ENCODE assay signal across 13 cellular contexts in the genomic region with DNA sequence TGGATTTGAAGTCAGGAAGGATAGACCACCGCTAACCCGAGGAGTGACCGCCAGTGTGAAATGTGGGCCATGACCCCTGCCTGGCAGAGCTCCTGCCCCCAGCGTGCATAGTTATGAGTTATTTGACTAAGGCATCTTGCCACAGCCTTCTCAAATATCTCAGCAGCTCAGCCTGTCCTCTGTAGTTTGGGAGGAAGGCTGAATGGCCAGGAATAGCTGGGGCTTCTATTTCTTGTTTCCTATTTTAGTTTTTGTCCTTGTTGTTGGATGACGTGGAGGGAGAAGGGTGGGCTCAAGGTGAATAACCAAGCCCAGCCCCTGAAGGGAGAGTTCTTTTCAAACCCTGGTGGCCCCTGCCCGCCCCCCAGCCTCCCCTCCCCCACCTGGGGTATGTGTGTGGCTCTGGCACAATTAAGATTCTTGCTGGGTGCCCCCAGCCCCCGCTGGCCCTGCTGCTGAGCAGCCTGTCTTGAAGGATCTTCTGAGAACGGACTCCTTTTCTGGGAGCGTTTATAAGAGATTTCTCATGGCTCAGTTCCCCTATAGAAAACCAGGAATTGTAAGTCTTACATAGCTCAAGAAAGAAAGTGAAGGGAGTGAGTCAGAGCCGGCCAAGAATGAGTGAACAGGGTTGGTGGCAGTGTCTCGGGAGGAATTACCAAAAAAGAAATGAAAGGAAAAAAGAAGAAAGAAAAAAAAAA.
DNase-seq lines count a peak whose midpoint lies in the region; ATAC-seq, FAIRE-seq and TF ChIP-seq lines count a peak whose summit lies in the region.
"Had no signal": no experiment of that assay in that cellular context is flagged by ENCODE, and none has a peak within 500 bp of the region (broad histone marks: within the 10 kb centered on the region; RNA-seq: fewer than 3 reads in every experiment).

No MANE protein-coding gene starts in this region.

- H3K56ac ChIP-seq in IMR-90 (ENCODE audit: extremely low read depth, insufficient read depth, low read length), result no peak overlapping the region

- H2BK120ac ChIP-seq in IMR-90 (ENCODE audit: low read depth, low read length), result no peak overlapping the region
- peak overlapping the region; percentile 44 for H2BK120ac ChIP-seq in mesenchymal stem cell (ENCODE audit: low read depth, low read length)

- TF ChIP-seq CTCF in IMR-90 (conservative IDR thresholded peaks at IDR 0.05; ENCODE audit: low read depth, low read length) (no peak), endothelial cell (IDR thresholded peaks at IDR 0.05; ENCODE audit: unreplicated experiment) (no peak), tibial artery (IDR thresholded peaks at IDR 0.05) (no peak), breast epithelium (IDR thresholded peaks at IDR 0.05) (no peak), kidney (IDR thresholded peaks at IDR 0.05; ENCODE audit: borderline replicate concordance, extremely low read depth, insufficient read depth) (no peak)

- peak overlapping the region; percentile 64; the same call in 1 of the 2 replicates for H2BK20ac ChIP-seq in IMR-90 (ENCODE audit: low read depth, low read length)

- H3K27ac Mint-ChIP-seq in endothelial cell (ENCODE audit: unreplicated experiment), result peak overlapping the region; percentile 43
- H3K27ac Mint-ChIP-seq: activated naive CD4-positive, alpha-beta T cell treated with anti-CD3 and anti-CD28 coated beads, Interleukin-2, amount 50 U/mL, for 72 hours had no signal

- WGBS in IMR-90 (ENCODE audit: extremely low coverage in 2 of 2, insufficient read length in 1 of 2), 2 experiments, result no CpG with 5 or more reads among the region's 11 CpGs
- WGBS in mesenchymal stem cell, result 40% methylated on average over 8 of the region's 11 CpGs

- no peaks in the 10 kb centered on the region for H3K27me3 ChIP-seq in IMR-90 (ENCODE audit: control insufficient read depth, insufficient read depth, low read length)
- H3K27me3 ChIP-seq in mesenchymal stem cell (ENCODE audit: control insufficient read depth in 1 of 2, insufficient read depth in 1 of 2, low read length in 2 of 2), result no peaks in the 10 kb centered on the region
- H3K27me3 ChIP-seq in tibial artery, result no peaks in the 10 kb centered on the region
- no peaks in the 10 kb centered on the region for H3K27me3 ChIP-seq in breast epithelium

- intact Hi-C loops in IMR-90 (cut with micrococcal nuclease) (no loop called here), tibial artery (cut with DNase I; ENCODE audit: low total_unique reads) (no loop called here), breast epithelium (cut with DNase I; ENCODE audit: low total_unique reads) (no loop called here), kidney (cut with DNase I) (no loop called here)

- H2AFZ ChIP-seq in IMR-90 (replicated peaks; ENCODE audit: low read length, poor library complexity), result no peak overlapping the region
- no peak overlapping the region for H2AFZ ChIP-seq in mesenchymal stem cell (ENCODE audit: low read depth, low read length)

- peak overlapping the region in 1 of 2 experiments; percentile 85 for H2BK12ac ChIP-seq in mesenchymal stem cell (ENCODE audit: low read length in 2 of 2)

- H3K4ac ChIP-seq in IMR-90 (ENCODE audit: low read depth, low read length), result peak overlapping the region; percentile 75
- H3K4ac ChIP-seq in mesenchymal stem cell (ENCODE audit: low read depth in 1 of 2, low read length in 2 of 2), result peak overlapping the region in 1 of 2 experiments; percentile 24

- H3K79me1 ChIP-seq in IMR-90 (ENCODE audit: low read depth in 1 of 2, low read length in 2 of 2) (peaks cover 35 to 88% of the 10 kb centered on the region in 2 experiments), mesenchymal stem cell (replicated peaks; ENCODE audit: low read length, poor library complexity, severe bottlenecking) (peaks cover 42% of the 10 kb centered on the region)

- H3K4me3 Mint-ChIP-seq in endothelial cell (ENCODE audit: unreplicated experiment), result no peak overlapping the region

- CTCF ChIA-PET in IMR-90 (lab: Yijun Ruan, JAX), result no interaction called here

- 0 out of 2 replicates have a peak overlapping the region, but pooled peaks have one; percentile 85 for H3K23ac ChIP-seq in IMR-90 (ENCODE audit: low read depth, low read length)
- H3K23ac ChIP-seq in mesenchymal stem cell (ENCODE audit: low read length in 2 of 2), result no peak overlapping the region

- peaks cover 32% of the 10 kb centered on the region for H4K20me1 ChIP-seq in IMR-90 (ENCODE audit: insufficient read depth, low read length)

- H3K4me1 ChIP-seq in IMR-90 (ENCODE audit: control insufficient read depth, insufficient read depth, low read length) (peaks cover 17% of the 10 kb centered on the region), mesenchymal stem cell (ENCODE audit: control insufficient read depth, insufficient read depth, low read depth, low read length) (peaks cover 22% of the 10 kb centered on the region), tibial artery (peaks cover 0 to 20% (median 15%) of the 10 kb centered on the region in 4 donors), breast epithelium (no peaks in the 10 kb centered on the region), kidney (ENCODE audit: control insufficient read depth in 1 of 2, insufficient read depth in 1 of 2, low read depth in 1 of 2, low read length in 2 of 2) (peaks cover 0 to 3% of the 10 kb centered on the region in 2 donors)

- H3K14ac ChIP-seq in IMR-90 (replicated peaks; ENCODE audit: low read depth, low read length), result peak overlapping the region; percentile 40; the same call in 1 of the 2 replicates
- peak overlapping the region in 1 of 2 experiments; percentile 4 for H3K14ac ChIP-seq in mesenchymal stem cell (ENCODE audit: low read length in 2 of 2)

- H4K8ac ChIP-seq in IMR-90 (ENCODE audit: low read depth in 2 of 2, low read length in 2 of 2) (0 out of 4 replicates have a peak overlapping the region, but pooled peaks of 1 of the 2 experiments have one; percentile 20), mesenchymal stem cell (ENCODE audit: low read length) (no peak overlapping the region)

- TF ChIP-seq POLR2A in IMR-90 (IDR thresholded peaks at IDR 0.05; ENCODE audit: low read depth, low read length), result no peak
- TF ChIP-seq POLR2A in breast epithelium (IDR thresholded peaks at IDR 0.05), result no peak

- H3K36me3 ChIP-seq in IMR-90 (ENCODE audit: control insufficient read depth, insufficient read depth, low read length) (peaks cover 7% of the 10 kb centered on the region), mesenchymal stem cell (ENCODE audit: control insufficient read depth in 1 of 2, insufficient read depth in 2 of 2, low read depth in 1 of 2, low read length in 2 of 2) (peaks cover 0 to 6% of the 10 kb centered on the region in 2 experiments), tibial artery (no peaks in the 10 kb centered on the region), breast epithelium (no peaks in the 10 kb centered on the region), kidney (ENCODE audit: control insufficient read depth in 1 of 2, insufficient read depth in 2 of 2, low read length in 2 of 2) (no peaks in the 10 kb centered on the region)

- H2AK9ac ChIP-seq in IMR-90 (replicated peaks; ENCODE audit: low read depth, low read length, poor library complexity), result no peak overlapping the region

- H3K9me3 ChIP-seq in IMR-90 (ENCODE audit: control insufficient read depth, insufficient read depth, low read length), result no peaks in the 10 kb centered on the region
- H3K9me3 ChIP-seq in mesenchymal stem cell (ENCODE audit: control insufficient read depth, low read length), result no peaks in the 10 kb centered on the region
- H3K9me3 ChIP-seq in tibial artery, result no peaks in the 10 kb centered on the region
- H3K9me3 ChIP-seq in breast epithelium, result no peaks in the 10 kb centered on the region
- H3K9me3 ChIP-seq in kidney (ENCODE audit: control insufficient read depth in 1 of 2, low read length in 2 of 2), result no peaks in the 10 kb centered on the region

- ATAC-seq in IMR-90 (ENCODE audit: low read depth) (peak; percentile 84), GM19463 (IDR thresholded peaks at IDR 0.05; ENCODE audit: unreplicated experiment) (no peak)
- ATAC-seq: activated naive CD4-positive, alpha-beta T cell treated with anti-CD3 and anti-CD28 coated beads, Interleukin-2, amount 50 U/mL, for 72 hours had no signal

- in situ Hi-C loops in IMR-90 (cut with MboI; ENCODE audit: low sequenced_read_pairs), result no loop called here

- no peak overlapping the region for H2BK15ac ChIP-seq in IMR-90 (ENCODE audit: low read depth, low read length)
- H2BK15ac ChIP-seq in mesenchymal stem cell (ENCODE audit: low read depth, poor library complexity, severe bottlenecking), result no peak overlapping the region

- no peak for FAIRE-seq in kidney (lab: Jason Lieb, UNC)

- H3K9me1 ChIP-seq in IMR-90 (ENCODE audit: insufficient read depth, low read length), result peaks cover 32% of the 10 kb centered on the region

- H3K9ac ChIP-seq in IMR-90 (ENCODE audit: low read depth, low read length) (peak overlapping the region; percentile 38), mesenchymal stem cell (ENCODE audit: low read length) (peak overlapping the region; percentile 56), kidney (ENCODE audit: low read length in 2 of 2) (no peak overlapping the region)

- 0 out of 2 replicates have a peak overlapping the region, but pooled peaks have one; percentile 40 for H4K91ac ChIP-seq in IMR-90 (ENCODE audit: insufficient read depth, low read depth, low read length)
- H4K91ac ChIP-seq in mesenchymal stem cell (ENCODE audit: low read length), result no peak overlapping the region

- 0 out of 2 replicates have a peak, but pooled peaks have one; percentile 6 for TF ChIP-seq RAD21 in IMR-90 (IDR thresholded peaks at IDR 0.05; ENCODE audit: low read length)

- H2BK5ac ChIP-seq in IMR-90 (ENCODE audit: low read depth, low read length, poor library complexity, severe bottlenecking), result peak overlapping the region; percentile 22
- H2BK5ac ChIP-seq in mesenchymal stem cell (ENCODE audit: low read depth, low read length, poor library complexity, severe bottlenecking), result no peak overlapping the region

- peak overlapping the region; percentile 41 for H2AK5ac ChIP-seq in IMR-90 (ENCODE audit: low read depth, low read length)
- H2AK5ac ChIP-seq in mesenchymal stem cell (ENCODE audit: low read length, severe bottlenecking), result peak overlapping the region; percentile 7

- POLR2A ChIA-PET in IMR-90 (lab: Charles Lee; ENCODE audit: unreplicated experiment), result interaction anchor here (0.7 kb wide), 1 partner anchor 182 kb away, joined by 13 read pairs; no protein-coding TSS in a partner anchor

- no peaks in the 10 kb centered on the region for H3K36me3 Mint-ChIP-seq in endothelial cell (ENCODE audit: low read depth, unreplicated experiment)
- H3K36me3 Mint-ChIP-seq: activated naive CD4-positive, alpha-beta T cell treated with anti-CD3 and anti-CD28 coated beads, Interleukin-2, amount 50 U/mL, for 72 hours had no signal

- DNase-seq in IMR-90 (peak; percentile 80), endothelial cell (ENCODE audit: low spot score) (no peak), mesenchymal stem cell (peak; percentile 88), tibial artery (no peak), NCI-H1436 (lab: John Stamatoyannopoulos, UW) (no peak), breast epithelium (ENCODE audit: low spot score in 2 of 2) (no peak), kidney (no peak)
- DNase-seq: activated CD8-positive, alpha-beta memory T cell treated with anti-CD3 and anti-CD28 coated beads for 24 hours; DMS153; erythroblast; NCI-H1436 treated with DMSO at 0.1 percent for 48 hours had no signal

- H3K27me3 Mint-ChIP-seq in endothelial cell (ENCODE audit: unreplicated experiment), result no peaks in the 10 kb centered on the region

- peak overlapping the region; percentile 14; the same call in 1 of the 2 replicates for H4K5ac ChIP-seq in IMR-90 (ENCODE audit: low read depth, low read length)

- peaks cover 14% of the 10 kb centered on the region for H3K4me1 Mint-ChIP-seq in endothelial cell (ENCODE audit: unreplicated experiment)

- no TSS peak for BruUV-seq in IMR-90 (replicated peaks; lab: Mats Ljungman, UMichigan)

- H3K4me3 ChIP-seq in IMR-90 (ENCODE audit: insufficient read depth, low read depth, low read length), result peak overlapping the region; percentile 5; the same call in 1 of the 2 replicates
- no peak overlapping the region for H3K4me3 ChIP-seq in mesenchymal stem cell (ENCODE audit: insufficient read depth in 1 of 2, low read depth in 1 of 2, low read length in 2 of 2)
- H3K4me3 ChIP-seq in tibial artery, result peak overlapping the region; percentile 19 to 36
- H3K4me3 ChIP-seq in breast epithelium, result no peak overlapping the region
- H3K4me3 ChIP-seq in kidney (ENCODE audit: low read length in 2 of 2), result no peak overlapping the region

- H3K27ac ChIP-seq in IMR-90 (ENCODE audit: insufficient read depth, low read length) (peak overlapping the region; percentile 67), mesenchymal stem cell (ENCODE audit: low read length, poor library complexity, severe bottlenecking) (peak overlapping the region; percentile 23), tibial artery (peak overlapping the region; percentile 68 to 78), breast epithelium (peak overlapping the region in 1 of 2 donors; percentile 48), kidney (ENCODE audit: low read depth in 2 of 2, low read length in 2 of 2) (no peak overlapping the region)

- dilution Hi-C loops in IMR-90 (cut with HindIII; ENCODE audit: low sequenced_read_pairs, unreplicated experiment), result no loop called here

- H3K4me2 ChIP-seq in IMR-90 (ENCODE audit: low read depth, low read length) (peak overlapping the region; percentile 69), mesenchymal stem cell (ENCODE audit: low read length, poor library complexity, severe bottlenecking) (peak overlapping the region; percentile 60)

- H3K9me3 Mint-ChIP-seq in endothelial cell (ENCODE audit: unreplicated experiment), result no peaks in the 10 kb centered on the region
- H3K9me3 Mint-ChIP-seq: activated naive CD4-positive, alpha-beta T cell treated with anti-CD3 and anti-CD28 coated beads, Interleukin-2, amount 50 U/mL, for 72 hours had no signal

- H3K18ac ChIP-seq in IMR-90 (ENCODE audit: low read depth, low read length), result peak overlapping the region; percentile 16; the same call in 1 of the 2 replicates
- H3K18ac ChIP-seq in mesenchymal stem cell (ENCODE audit: low read depth in 1 of 2, low read length in 2 of 2), result peak overlapping the region in 1 of 2 experiments; percentile 6

Comparison
In these comparisons a context has a peak if more than half of its experiments do, and no peak if none do; other contexts are left out.
1. DNase-seq: peak in IMR-90 (single experiment) and mesenchymal stem cell (single experiment); none in endothelial cell (single experiment), tibial artery (0 of 2), NCI-H1436 (single experiment), breast epithelium (0 of 2) and kidney (single experiment).
2. H3K27ac ChIP-seq: peak in IMR-90 (single experiment), mesenchymal stem cell (single experiment) and tibial artery (2 of 2); none in kidney (0 of 2).
3. H3K4me3 ChIP-seq: peak in IMR-90 (single experiment) and tibial artery (2 of 2); none in mesenchymal stem cell (0 of 2), breast epithelium (0 of 3) and kidney (0 of 2).
4. H3K9ac ChIP-seq: peak in IMR-90 (single experiment) and mesenchymal stem cell (single experiment); none in kidney (0 of 2).